16 cellular contexts compared by ENCODE assay signal in genomic region chr7:151860771-151861170, GRCh38. TPM values are rescaled to one million over a fixed set of nuclear protein-coding genes. Genes with fewer than 3 reads are reported as not detected.
DNase-seq lines count a peak whose midpoint lies in the region; ATAC-seq and TF ChIP-seq lines count a peak whose summit lies in the region.
"Had no signal": no experiment of that assay in that cellular context is flagged by ENCODE, and none has a peak within 500 bp of the region (broad histone marks: within the 10 kb centered on the region; RNA-seq: fewer than 3 reads in every experiment).

No MANE protein-coding gene starts in this region.

- H3K36me3 ChIP-seq in GM23338 (ENCODE audit: insufficient read depth) (no peaks in the 10 kb centered on the region), upper lobe of right lung (no peaks in the 10 kb centered on the region)

- H3K4me3 Mint-ChIP-seq in GM23338 = no peak overlapping the region
- H3K4me3 Mint-ChIP-seq: CD4-positive, alpha-beta memory T cell had no signal

- intact Hi-C loops in Right ventricle myocardium superior (cut with DNase I) (no loop called here), left cardiac atrium (cut with DNase I) (no loop called here), left colon (cut with DNase I, micrococcal nuclease) (no loop called here), upper lobe of right lung (cut with DNase I) (no loop called here)

- TF ChIP-seq CTCF in GM23338 (conservative IDR thresholded peaks at IDR 0.05; ENCODE audit: low read depth in 2 of 2) (no peak), upper lobe of right lung (IDR thresholded peaks at IDR 0.05) (no peak)

- ATAC-seq in Right ventricle myocardium superior (ENCODE audit: poor library complexity) (no peak), left cardiac atrium (no peak), GM23338 (no peak), left colon (peak; percentile 33), upper lobe of right lung (no peak)

- peaks cover 3% of the 10 kb centered on the region; the same call in 1 of the 3 replicates for H3K4me1 Mint-ChIP-seq in GM23338

- H3K9me3 ChIP-seq in upper lobe of right lung = no peaks in the 10 kb centered on the region

- no peaks in the 10 kb centered on the region for H3K9me2 ChIP-seq in GM23338 (ENCODE audit: insufficient read depth)

- H3K27me3 ChIP-seq in GM23338 (ENCODE audit: insufficient read depth) = no peaks in the 10 kb centered on the region
- H3K27me3 ChIP-seq in upper lobe of right lung = no peaks in the 10 kb centered on the region

- no peaks in the 10 kb centered on the region for H3K79me2 ChIP-seq in GM23338 (replicated peaks; ENCODE audit: insufficient read depth)

- H3K27ac Mint-ChIP-seq in GM23338 = peak overlapping the region; percentile 40; the same call in 1 of the 2 replicates

- H3K4me3 ChIP-seq in GM23338 (no peak overlapping the region), upper lobe of right lung (no peak overlapping the region)
- H3K4me3 ChIP-seq: GM23248 had no signal

- no peaks in the 10 kb centered on the region for H3K9me3 Mint-ChIP-seq in GM23338
- H3K9me3 Mint-ChIP-seq: CD4-positive, alpha-beta memory T cell had no signal

- DNase-seq in Right ventricle myocardium superior (peak; percentile 34), left cardiac atrium (no peak), GM23338 (ENCODE audit: low spot score) (no peak), left colon (no peak), upper lobe of right lung (peak; percentile 21), dedifferentiated amniotic fluid mesenchymal stem cell (ENCODE audit: extremely low spot score) (no peak), NCI-H1048 (lab: John Stamatoyannopoulos, UW) (no peak)
- DNase-seq: ACHN; CD4-positive, alpha-beta memory T cell; COR-L47; DMS153; DMS79 treated with DMSO at 0.1 percent for 48 hours; EL; GM23248; H7 had no signal

- H3K4me1 ChIP-seq in GM23338 (ENCODE audit: insufficient read depth) = no peaks in the 10 kb centered on the region
- H3K4me1 ChIP-seq in upper lobe of right lung = no peaks in the 10 kb centered on the region

- no peaks in the 10 kb centered on the region for H3F3A ChIP-seq in GM23338 (replicated peaks; ENCODE audit: low read depth)

- H2AFZ ChIP-seq in GM23338 = no peak overlapping the region
- H2AFZ ChIP-seq: GM23248 had no signal

- H3K27me3 Mint-ChIP-seq in GM23338 (ENCODE audit: insufficient read depth, low read depth, poor library complexity) = peaks cover 10% of the 10 kb centered on the region
- H3K27me3 Mint-ChIP-seq: CD4-positive, alpha-beta memory T cell had no signal

- no peak overlapping the region for H3K4me2 ChIP-seq in GM23338

- no peaks in the 10 kb centered on the region for H3K36me3 Mint-ChIP-seq in GM23338 (ENCODE audit: low read depth)
- H3K36me3 Mint-ChIP-seq: CD4-positive, alpha-beta memory T cell had no signal

- H4K20me1 ChIP-seq in GM23338 (replicated peaks; ENCODE audit: insufficient read depth) = no peaks in the 10 kb centered on the region

- no peak overlapping the region for H3K27ac ChIP-seq in GM23338 (ENCODE audit: low read depth)
- H3K27ac ChIP-seq in upper lobe of right lung = no peak overlapping the region
- H3K27ac ChIP-seq: C4-2B, GM23248 had no signal

TF ChIP-seq in GM23338, 12 proteins besides CTCF, POLR2A, EP300 and RAD21 (continues in another document):
- TF ChIP-seq JUNB (IDR thresholded peaks at IDR 0.05; ENCODE audit: unreplicated experiment) = no peak
- no peak for TF ChIP-seq ZNF331 (CRISPR knock-in tag; IDR thresholded peaks at IDR 0.05; ENCODE audit: low read depth)
- TF ChIP-seq EZH2phosphoT487 (IDR thresholded peaks at IDR 0.05; ENCODE audit: unreplicated experiment) = no peak
- no peak for TF ChIP-seq STAT1 (IDR thresholded peaks at IDR 0.05; ENCODE audit: unreplicated experiment)
- no peak for TF ChIP-seq ZNF114 (CRISPR knock-in tag; IDR thresholded peaks at IDR 0.05)
- TF ChIP-seq NANOG (IDR thresholded peaks at IDR 0.05; ENCODE audit: borderline replicate concordance) = no peak
- TF ChIP-seq REST (IDR thresholded peaks at IDR 0.05; ENCODE audit: unreplicated experiment) = no peak
- TF ChIP-seq CREB1 (CRISPR knock-in tag; IDR thresholded peaks at IDR 0.05; ENCODE audit: low read depth) = no peak
- TF ChIP-seq POLR2AphosphoS5 (IDR thresholded peaks at IDR 0.05; ENCODE audit: low read depth) = no peak
- TF ChIP-seq EZH2 (IDR thresholded peaks at IDR 0.05; ENCODE audit: low read depth, unreplicated experiment) = no peak

RNA-seq across cellular contexts. Expression of gene PRKAG2, which starts 16.1 kb away (rescaled TPM):
- total RNA-seq in Right ventricle myocardium superior = 120 TPM
- 100 to 1,000 TPM; 141 to 253 TPM for total RNA-seq in left cardiac atrium
- 11.4 and 14.9 TPM in 2 replicates for total RNA-seq in GM23338 (2014; rRNA removed; shearing (Covaris generic))
- 6.3 and 9.1 TPM in 2 replicates for polyA plus RNA-seq in GM23338 (2016; fragmentation: Nextera tagmentation; extraction: Ambion mirVana)
- total RNA-seq in left colon = 10 to 100 TPM; 46.1 to 54.6 TPM
- total RNA-seq in upper lobe of right lung = 35.6 TPM

Comparison
In these comparisons a context has a peak if more than half of its experiments do, and no peak if none do; other contexts are left out.
1. DNase-seq: peak in Right ventricle myocardium superior (single experiment) and upper lobe of right lung (single experiment); none in left cardiac atrium (single experiment), GM23338 (single experiment), left colon (0 of 2), dedifferentiated amniotic fluid mesenchymal stem cell (single experiment) and NCI-H1048 (single experiment).